Comparison of ENCODE assay signal across 11 cellular contexts in genomic region chr6:123427008-123427407, GRCh38.
"Had no signal": no experiment of that assay in that cellular context is flagged by ENCODE, and none has a peak within 500 bp of the region (broad histone marks: within the 10 kb centered on the region; RNA-seq: fewer than 3 reads in every experiment).

No MANE protein-coding gene starts in this region.

- H3K36me3 ChIP-seq: HAP-1 had no signal

- FAIRE-seq: H1, H54 had no signal

- H3K4me3 ChIP-seq: GM23248, GM23338, HAP-1 had no signal

- H3K27ac ChIP-seq: GM23248 had no signal

- H3K9me3 ChIP-seq: HAP-1 had no signal

- ATAC-seq: GM23338, HCT116 had no signal

- DNase-seq: GM23248, GOT3, H7, H9, HCEC 1CT, HFFc6 had no signal
